In the genomic region with DNA sequence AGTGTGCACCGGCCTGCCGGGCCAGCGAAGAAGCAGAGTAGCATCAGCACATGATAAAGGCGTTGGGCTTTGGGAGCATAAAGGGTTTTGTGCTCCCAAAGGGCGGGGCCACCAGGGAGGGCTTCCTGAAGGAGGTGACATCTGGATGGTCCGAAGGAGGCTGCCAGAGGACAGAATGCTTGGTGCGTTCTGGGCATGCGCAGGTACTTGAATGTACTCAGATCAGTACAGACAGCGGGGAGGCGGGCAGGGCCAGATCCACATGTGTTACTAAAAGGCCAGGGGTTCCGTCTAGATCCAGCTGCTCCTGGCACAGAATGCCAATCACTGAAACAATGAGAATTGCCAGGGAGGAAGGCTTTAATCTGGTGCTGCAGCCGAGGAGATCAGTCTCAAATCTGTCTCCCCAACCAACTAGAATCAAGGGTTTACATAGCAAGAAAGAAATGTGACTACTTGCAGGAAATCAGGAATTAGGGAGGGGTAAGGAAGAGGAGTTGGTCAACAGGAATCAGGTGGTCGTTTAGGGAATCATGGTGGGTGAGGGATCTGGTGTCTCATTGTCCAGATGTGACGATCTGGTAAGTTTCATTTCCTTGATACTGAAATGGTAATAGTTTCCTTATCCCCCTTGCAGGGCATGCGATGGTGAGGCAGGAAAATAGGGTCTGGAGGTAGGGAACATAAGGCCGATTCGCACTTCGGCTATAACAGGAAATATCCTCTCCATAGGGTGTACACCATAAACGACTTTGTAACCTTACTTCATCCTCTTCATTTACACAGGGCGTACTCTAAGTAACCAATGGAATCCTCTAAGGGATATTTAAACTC, we compare ENCODE assay signal across 8 cellular contexts. TPM values are rescaled to one million over a fixed set of nuclear protein-coding genes. Genes with fewer than 3 reads are reported as not detected.
DNase-seq lines count a peak whose midpoint lies in the region; ATAC-seq and TF ChIP-seq lines count a peak whose summit lies in the region.

A gene with protein sequence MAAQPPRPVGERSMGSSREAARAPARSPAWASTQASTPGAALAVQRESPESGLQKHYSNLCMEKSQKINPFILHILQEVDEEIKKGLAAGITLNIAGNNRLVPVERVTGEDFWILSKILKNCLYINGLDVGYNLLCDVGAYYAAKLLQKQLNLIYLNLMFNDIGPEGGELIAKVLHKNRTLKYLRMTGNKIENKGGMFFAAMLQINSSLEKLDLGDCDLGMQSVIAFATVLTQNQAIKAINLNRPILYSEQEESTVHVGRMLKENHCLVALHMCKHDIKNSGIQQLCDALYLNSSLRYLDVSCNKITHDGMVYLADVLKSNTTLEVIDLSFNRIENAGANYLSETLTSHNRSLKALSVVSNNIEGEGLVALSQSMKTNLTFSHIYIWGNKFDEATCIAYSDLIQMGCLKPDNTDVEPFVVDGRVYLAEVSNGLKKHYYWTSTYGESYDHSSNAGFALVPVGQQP (minus strand): TSS at position 61 of the 834 bp plus-strand sequence. CDS start 356 bp downstream, outside the sequence.
A gene (plus strand): TSS at position 27 of the 834 bp plus-strand sequence. CDS start 9,052 bp downstream, outside the sequence.

- H2AFZ ChIP-seq in OCI-LY1 (ENCODE audit: low read length) (peak within 1 kb of the TSS; percentile 76), neural progenitor cell (replicated peaks) (peak within 1 kb of the TSS; percentile 12)

- peak within 1 kb of the TSS; percentile 78 to 87 (median 85) for H3K9ac ChIP-seq in BLaER1 treated with 17β-estradiol and CSF1 and Interleukin-3, amounts not matched to agents 10 nM and 100 nM
- H3K9ac ChIP-seq in OCI-LY1 (ENCODE audit: low read length) (peak within 1 kb of the TSS; percentile 57), neural progenitor cell (peak within 1 kb of the TSS; percentile 49), subcutaneous abdominal adipose tissue (ENCODE audit: low read length in 5 of 5) (peak within 1 kb of the TSS; percentile 70 to 82 (median 80))

- H3K36me3 Mint-ChIP-seq in activated T-helper 1 cell treated with anti-CD3 and anti-CD28 coated beads, Interleukin-12 subunit alpha, Interleukin-12 subunit beta, Interleukin-2, Interleukin-4 antibody, amounts not matched to agents 30 ng/mL and 10 ng/mL and 1 ng/mL, durations not matched to agents 14 hours and 24 hours and 36 hours (ENCODE audit: low read depth): peaks cover 11% of the 10 kb centered on the region
- no peaks in the 10 kb centered on the region for H3K36me3 Mint-ChIP-seq in neural progenitor cell

- peak within 1 kb of the TSS; percentile 83 for H3K4me3 Mint-ChIP-seq in activated T-helper 1 cell treated with anti-CD3 and anti-CD28 coated beads, Interleukin-12 subunit alpha, Interleukin-12 subunit beta, Interleukin-2, Interleukin-4 antibody, amounts not matched to agents 30 ng/mL and 10 ng/mL and 1 ng/mL, durations not matched to agents 14 hours and 24 hours and 36 hours
- H3K4me3 Mint-ChIP-seq in neural progenitor cell: peak within 1 kb of the TSS; percentile 54

- DNase-seq in activated T-helper 1 cell treated with anti-CD3 and anti-CD28 coated beads, Interleukin-12 subunit alpha, Interleukin-12 subunit beta, Interleukin-2, Interleukin-4 antibody, amounts not matched to agents 30 ng/mL and 10 ng/mL and 1 ng/mL, durations not matched to agents 14 hours and 24 hours and 36 hours (ENCODE audit: low spot score): peak; percentile 64
- DNase-seq in foreskin keratinocyte (peak; percentile 33 to 75), neural progenitor cell (ENCODE audit: low spot score) (peak; percentile 78)

- no peaks in the 10 kb centered on the region for H3K79me2 ChIP-seq in OCI-LY1 (ENCODE audit: insufficient read depth, low read length)
- H3K79me2 ChIP-seq in neural progenitor cell (ENCODE audit: low read depth): peaks cover 5% of the 10 kb centered on the region

- peak within 1 kb of the TSS; percentile 90 to 97 (median 95) for H3K4me2 ChIP-seq in BLaER1 treated with 17β-estradiol and CSF1 and Interleukin-3, amounts not matched to agents 10 nM and 100 nM
- H3K4me2 ChIP-seq in OCI-LY1 (ENCODE audit: low read length) (peak within 1 kb of the TSS; percentile 97), neural progenitor cell (peak within 1 kb of the TSS; percentile 54)

- H3K9me3 Mint-ChIP-seq in activated T-helper 1 cell treated with anti-CD3 and anti-CD28 coated beads, Interleukin-12 subunit alpha, Interleukin-12 subunit beta, Interleukin-2, Interleukin-4 antibody, amounts not matched to agents 30 ng/mL and 10 ng/mL and 1 ng/mL, durations not matched to agents 14 hours and 24 hours and 36 hours: peaks cover 22% of the 10 kb centered on the region
- peaks cover 25% of the 10 kb centered on the region for H3K9me3 Mint-ChIP-seq in neural progenitor cell

- no peaks in the 10 kb centered on the region for H3K27me3 ChIP-seq in BLaER1 treated with 17β-estradiol and CSF1 and Interleukin-3, amounts not matched to agents 10 nM and 100 nM
- H3K27me3 ChIP-seq in OCI-LY1 (ENCODE audit: insufficient read depth, low read length) (peaks cover 6% of the 10 kb centered on the region; the same call in 1 of the 2 replicates), foreskin keratinocyte (no peaks in the 10 kb centered on the region), neural progenitor cell (no peaks in the 10 kb centered on the region), subcutaneous abdominal adipose tissue (ENCODE audit: control insufficient read depth in 5 of 5, insufficient read depth in 4 of 5, low read length in 5 of 5) (no peaks in the 10 kb centered on the region)

- peaks cover 0 to 2% (median 0%) of the 10 kb centered on the region in 11 experiments; a peak in 2 of 22 replicates for H3K36me3 ChIP-seq in BLaER1 treated with 17β-estradiol and CSF1 and Interleukin-3, amounts not matched to agents 10 nM and 100 nM
- no peaks in the 10 kb centered on the region; the same call in 1 of the 2 replicates for H3K36me3 ChIP-seq in OCI-LY1 (ENCODE audit: insufficient read depth, low read length)
- H3K36me3 ChIP-seq in neural progenitor cell: no peaks in the 10 kb centered on the region
- no peaks in the 10 kb centered on the region for H3K36me3 ChIP-seq in subcutaneous abdominal adipose tissue (ENCODE audit: control insufficient read depth in 5 of 5, insufficient read depth in 5 of 5, low read length in 5 of 5)

- ATAC-seq in GM19397 (IDR thresholded peaks at IDR 0.05; ENCODE audit: unreplicated experiment): peak; percentile 51
- ATAC-seq in HG03575 (IDR thresholded peaks at IDR 0.05; ENCODE audit: extremely low read depth, insufficient number of reproducible peaks, low FRiP score, unreplicated experiment): peak; percentile 40
- ATAC-seq in foreskin keratinocyte: peak; percentile 69

- peaks cover 9 to 20% (median 14%) of the 10 kb centered on the region in 11 experiments for H3K9me3 ChIP-seq in BLaER1 treated with 17β-estradiol and CSF1 and Interleukin-3, amounts not matched to agents 10 nM and 100 nM (replicated peaks in 1 of 11)
- peaks cover 8% of the 10 kb centered on the region for H3K9me3 ChIP-seq in OCI-LY1 (ENCODE audit: low read length)
- no peaks in the 10 kb centered on the region for H3K9me3 ChIP-seq in neural progenitor cell (ENCODE audit: low read depth)
- H3K9me3 ChIP-seq in subcutaneous abdominal adipose tissue (ENCODE audit: control insufficient read depth in 5 of 5, low read length in 5 of 5): peaks cover 0 to 7% (median 3%) of the 10 kb centered on the region in 5 donors

- no peaks in the 10 kb centered on the region for H3K9me2 ChIP-seq in OCI-LY1 (ENCODE audit: low read depth, low read length)

- H3K27me3 Mint-ChIP-seq in activated T-helper 1 cell treated with anti-CD3 and anti-CD28 coated beads, Interleukin-12 subunit alpha, Interleukin-12 subunit beta, Interleukin-2, Interleukin-4 antibody, amounts not matched to agents 30 ng/mL and 10 ng/mL and 1 ng/mL, durations not matched to agents 14 hours and 24 hours and 36 hours (ENCODE audit: insufficient read depth): peaks cover 10% of the 10 kb centered on the region
- peaks cover 4% of the 10 kb centered on the region for H3K27me3 Mint-ChIP-seq in neural progenitor cell (ENCODE audit: insufficient read depth, low read depth)

- TF ChIP-seq CTCF in OCI-LY1 (IDR thresholded peaks at IDR 0.05; ENCODE audit: low read length) (no peak), foreskin keratinocyte (conservative IDR thresholded peaks at IDR 0.05) (no peak), neural progenitor cell (IDR thresholded peaks at IDR 0.05) (no peak)

- intact Hi-C loops in activated T-helper 1 cell treated with anti-CD3 and anti-CD28 coated beads, Interleukin-12 subunit alpha, Interleukin-12 subunit beta, Interleukin-2, Interleukin-4 antibody, amounts not matched to agents 30 ng/mL and 10 ng/mL and 1 ng/mL, durations not matched to agents 14 hours and 24 hours and 36 hours (cut with micrococcal nuclease): loop anchor here (1.0 to 5.0 kb wide), 7 partner anchors 40 to 544 kb away; a partner anchor contains a TSS

- peaks cover 49% of the 10 kb centered on the region for H3K4me1 Mint-ChIP-seq in activated T-helper 1 cell treated with anti-CD3 and anti-CD28 coated beads, Interleukin-12 subunit alpha, Interleukin-12 subunit beta, Interleukin-2, Interleukin-4 antibody, amounts not matched to agents 30 ng/mL and 10 ng/mL and 1 ng/mL, durations not matched to agents 14 hours and 24 hours and 36 hours (ENCODE audit: low read depth)
- peaks cover 8% of the 10 kb centered on the region for H3K4me1 Mint-ChIP-seq in neural progenitor cell

- H3F3A ChIP-seq in OCI-LY1 (ENCODE audit: insufficient read depth, low read length) (0 out of 2 replicates have a peak, but pooled peaks cover 6% of the 10 kb centered on the region), neural progenitor cell (ENCODE audit: low read depth) (peaks cover 10% of the 10 kb centered on the region)

- H3K4me3 ChIP-seq in BLaER1 treated with 17β-estradiol and CSF1 and Interleukin-3, amounts not matched to agents 10 nM and 100 nM: peak within 1 kb of the TSS; percentile 54 to 86 (median 82)
- H3K4me3 ChIP-seq in OCI-LY1 (ENCODE audit: low read depth, low read length, poor library complexity, severe bottlenecking) (peak within 1 kb of the TSS; percentile 65), neural progenitor cell (peak within 1 kb of the TSS; percentile 43), subcutaneous abdominal adipose tissue (ENCODE audit: low read depth in 1 of 5, low read length in 5 of 5) (peak within 1 kb of the TSS; percentile 75 to 91 (median 82))

- H3K4me1 ChIP-seq in BLaER1 treated with 17β-estradiol and CSF1 and Interleukin-3, amounts not matched to agents 10 nM and 100 nM: peaks cover 29 to 38% (median 33%) of the 10 kb centered on the region in 10 experiments
- peaks cover 37% of the 10 kb centered on the region for H3K4me1 ChIP-seq in OCI-LY1 (ENCODE audit: insufficient read depth, low read length, severe bottlenecking)
- H3K4me1 ChIP-seq in foreskin keratinocyte: no peaks in the 10 kb centered on the region
- H3K4me1 ChIP-seq in neural progenitor cell: peaks cover 4% of the 10 kb centered on the region
- peaks cover 2 to 34% (median 29%) of the 10 kb centered on the region in 5 donors for H3K4me1 ChIP-seq in subcutaneous abdominal adipose tissue (ENCODE audit: control insufficient read depth in 5 of 5, insufficient read depth in 5 of 5, low read length in 5 of 5)

- H4K20me1 ChIP-seq in BLaER1 treated with 17β-estradiol and CSF1 and Interleukin-3, amounts not matched to agents 10 nM and 100 nM: no peaks in the 10 kb centered on the region
- H4K20me1 ChIP-seq in OCI-LY1 (ENCODE audit: insufficient read depth, low read length) (no peaks in the 10 kb centered on the region), neural progenitor cell (ENCODE audit: low read depth) (no peaks in the 10 kb centered on the region)

- H3K27ac Mint-ChIP-seq in activated T-helper 1 cell treated with anti-CD3 and anti-CD28 coated beads, Interleukin-12 subunit alpha, Interleukin-12 subunit beta, Interleukin-2, Interleukin-4 antibody, amounts not matched to agents 30 ng/mL and 10 ng/mL and 1 ng/mL, durations not matched to agents 14 hours and 24 hours and 36 hours: peak within 1 kb of the TSS; percentile 89
- peak within 1 kb of the TSS; percentile 24 for H3K27ac Mint-ChIP-seq in neural progenitor cell

- H3K27ac ChIP-seq in BLaER1 treated with 17β-estradiol and CSF1 and Interleukin-3, amounts not matched to agents 10 nM and 100 nM: peak within 1 kb of the TSS; percentile 68 to 86 (median 83)
- H3K27ac ChIP-seq in OCI-LY1 (ENCODE audit: low read depth, low read length, poor library complexity, severe bottlenecking): no peak within 1 kb of the TSS
- no peak within 1 kb of the TSS for H3K27ac ChIP-seq in foreskin keratinocyte
- peak within 1 kb of the TSS; percentile 59 for H3K27ac ChIP-seq in neural progenitor cell
- peak within 1 kb of the TSS; percentile 82 for H3K27ac ChIP-seq in subcutaneous abdominal adipose tissue (ENCODE audit: low read depth, low read length)

RNA-seq across cellular contexts. Expression of the first gene that starts in this region (rescaled TPM):
- 2.8 and 2.9 TPM in 2 replicates for total RNA-seq in activated T-helper 1 cell treated with anti-CD3 and anti-CD28 coated beads, Interleukin-12 subunit alpha, Interleukin-12 subunit beta, Interleukin-2, Interleukin-4 antibody, amounts not matched to agents 30 ng/mL and 10 ng/mL and 1 ng/mL, durations not matched to agents 14 hours and 24 hours and 36 hours
- total RNA-seq in foreskin keratinocyte (1.7 and 2.6 TPM in 2 replicates), neural progenitor cell (ENCODE audit: low replicate concordance) (12.5 and 54.8 TPM in 2 replicates)
- polyA plus RNA-seq in foreskin keratinocyte: 1.4 and 1.7 TPM in 2 replicates

RNA-seq across cellular contexts. Expression of the second gene that starts in this region (rescaled TPM):
- total RNA-seq in activated T-helper 1 cell treated with anti-CD3 and anti-CD28 coated beads, Interleukin-12 subunit alpha, Interleukin-12 subunit beta, Interleukin-2, Interleukin-4 antibody, amounts not matched to agents 30 ng/mL and 10 ng/mL and 1 ng/mL, durations not matched to agents 14 hours and 24 hours and 36 hours: 0.10 and 0.12 TPM in 2 replicates
- total RNA-seq in foreskin keratinocyte (0.04 TPM in 1 of 2 replicates, not detected in the other), neural progenitor cell (ENCODE audit: low replicate concordance) (not detected in 2 replicates)
- polyA plus RNA-seq in foreskin keratinocyte: not detected in 2 replicates

Comparison
In these comparisons a context has a peak if more than half of its experiments do, and no peak if none do; other contexts are left out.
1. H3K27ac ChIP-seq: peak in BLaER1 treated with 17β-estradiol and CSF1 and Interleukin-3, amounts not matched to agents 10 nM and 100 nM (11 of 11), neural progenitor cell (single experiment) and subcutaneous abdominal adipose tissue (single experiment); none in OCI-LY1 (single experiment) and foreskin keratinocyte (single experiment).
2. Peak in every context shown above with its lines, with median percentiles within 50 percentile points of each other: H3K4me2 ChIP-seq, H3K4me3 ChIP-seq, H3K9ac ChIP-seq, ATAC-seq and DNase-seq.